ENCODE assay signal across 11 cellular contexts in the genomic region with DNA sequence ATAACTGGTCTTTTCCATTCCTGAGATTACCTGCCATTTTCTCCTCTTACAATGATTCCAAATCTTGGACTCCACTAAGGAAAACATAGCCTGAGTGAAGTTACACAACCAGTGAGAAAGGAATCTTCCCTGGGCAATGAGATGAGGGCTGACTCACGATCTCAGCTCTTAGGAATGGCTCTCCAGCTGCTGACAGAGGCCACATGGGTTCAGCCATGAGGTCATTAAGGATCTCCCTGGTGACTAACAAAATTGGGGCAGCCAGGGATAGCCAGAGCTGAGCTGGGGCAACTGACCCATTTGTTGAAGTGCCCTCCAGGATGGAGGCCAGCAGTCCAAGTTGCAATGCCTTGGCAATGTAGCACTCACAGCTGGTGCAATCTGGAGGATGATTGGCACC.
DNase-seq lines count a peak whose midpoint lies in the region; ATAC-seq and TF ChIP-seq lines count a peak whose summit lies in the region.
"Had no signal": no experiment of that assay in that cellular context is flagged by ENCODE, and none has a peak within 500 bp of the region (broad histone marks: within the 10 kb centered on the region; RNA-seq: fewer than 3 reads in every experiment).

No MANE protein-coding gene starts in this region.

- no peak for TF ChIP-seq POLR2A in stomach (IDR thresholded peaks at IDR 0.05)

- TF ChIP-seq EP300 in stomach (IDR thresholded peaks at IDR 0.05), result no peak

- no peak overlapping the region for H3K27ac ChIP-seq in HEK293 (ENCODE audit: extremely low read depth, low read depth, low read length)
- peak overlapping the region in 1 of 5 donors; percentile 25 for H3K27ac ChIP-seq in stomach

- H3K4me1 ChIP-seq in HEK293 (ENCODE audit: control insufficient read depth, insufficient read depth, low read length) (no peaks in the 10 kb centered on the region), stomach (no peaks in the 10 kb centered on the region)

- ATAC-seq in HG03469 (IDR thresholded peaks at IDR 0.05; ENCODE audit: unreplicated experiment), result no peak
- ATAC-seq: activated CD8-positive, alpha-beta T cell treated with anti-CD3 and anti-CD28 coated beads for 36 hours had no signal

- no peaks in the 10 kb centered on the region for H3K9me3 ChIP-seq in HEK293 (ENCODE audit: control insufficient read depth, insufficient read depth, low read depth, low read length)
- peaks cover 0 to 11% (median 5%) of the 10 kb centered on the region in 4 donors for H3K9me3 ChIP-seq in stomach

- 26 to 47% (median 30%) methylated on average over 1 of the region's 1 CpG for WGBS in stomach, 5 donors

- H3K4me3 ChIP-seq in HEK293 (ENCODE audit: low read depth, low read length) (no peak overlapping the region), stomach (no peak overlapping the region)

- H3K4me1 Mint-ChIP-seq in activated CD4-positive, alpha-beta T cell treated with anti-CD3 and anti-CD28 coated beads, Interleukin-2, amount 10 ng/mL, durations not matched to agents 7 days and 5 days, result peaks cover under 1% of the 10 kb centered on the region

- POLR2A ChIA-PET in HEK293 (lab: Yijun Ruan, JAX), result no interaction called here
- POLR2A ChIA-PET in activated CD4-positive, alpha-beta T cell treated with anti-CD3 and anti-CD28 coated beads, Interleukin-2, amount 10 ng/mL, durations not matched to agents 7 days and 5 days (lab: Charles Lee), result no interaction called here

- H3K27me3 Mint-ChIP-seq in activated CD4-positive, alpha-beta T cell treated with anti-CD3 and anti-CD28 coated beads, Interleukin-2, amount 10 ng/mL, durations not matched to agents 7 days and 5 days, result no peaks in the 10 kb centered on the region

- H3K9me3 Mint-ChIP-seq in activated CD4-positive, alpha-beta T cell treated with anti-CD3 and anti-CD28 coated beads, Interleukin-2, amount 10 ng/mL, durations not matched to agents 7 days and 5 days, result peaks cover 5% of the 10 kb centered on the region

- no peaks in the 10 kb centered on the region for H3K36me3 Mint-ChIP-seq in activated CD4-positive, alpha-beta T cell treated with anti-CD3 and anti-CD28 coated beads, Interleukin-2, amount 10 ng/mL, durations not matched to agents 7 days and 5 days (ENCODE audit: low read depth)

- TF ChIP-seq CTCF in HEK293 (tag by site-specific recombination; IDR thresholded peaks at IDR 0.05) (no peak), stomach (IDR thresholded peaks at IDR 0.05) (no peak)

- no peak overlapping the region for H3K4me3 Mint-ChIP-seq in activated CD4-positive, alpha-beta T cell treated with anti-CD3 and anti-CD28 coated beads, Interleukin-2, amount 10 ng/mL, durations not matched to agents 7 days and 5 days
- H3K4me3 Mint-ChIP-seq: activated CD8-positive, alpha-beta T cell treated with anti-CD3 and anti-CD28 coated beads for 36 hours had no signal

- DNase-seq in astrocyte of the hippocampus (ENCODE audit: low read depth, low spot score), result peak; percentile 92
- DNase-seq in hepatic stellate cell (ENCODE audit: low spot score), result peak; percentile 92
- peak; percentile 98 for DNase-seq in stromal cell of bone marrow (ENCODE audit: low read depth)
- DNase-seq in activated CD4-positive, alpha-beta T cell treated with anti-CD3 and anti-CD28 coated beads, Interleukin-2, amount 10 ng/mL, durations not matched to agents 7 days and 5 days, result no peak
- DNase-seq in stomach, result no peak
- DNase-seq in NOMO-1 treated with dmso at 0.1 percent for 144 hours (lab: John Stamatoyannopoulos, UW; ENCODE audit: unreplicated experiment), result no peak
- DNase-seq: activated CD8-positive, alpha-beta T cell treated with anti-CD3 and anti-CD28 coated beads for 36 hours; NCI-H2081; stimulated activated naive CD4-positive, alpha-beta T cell had no signal

- CTCF ChIA-PET in HEK293 (lab: Yijun Ruan, JAX), result interaction anchor here (1.0 kb wide), 1 partner anchor 62 kb away, joined by 3 read pairs; no protein-coding TSS in a partner anchor
- CTCF ChIA-PET in activated CD4-positive, alpha-beta T cell treated with anti-CD3 and anti-CD28 coated beads, Interleukin-2, amount 10 ng/mL, durations not matched to agents 7 days and 5 days (lab: Charles Lee), result interaction anchor here (0.5 kb wide), 1 partner anchor 8 kb away, joined by 3 read pairs; no protein-coding TSS in a partner anchor

- intact Hi-C loops in stomach (cut with DNase I; ENCODE audit: low total_unique reads), result no loop called here

- no peaks in the 10 kb centered on the region for H3K27me3 ChIP-seq in stomach

- no peak overlapping the region for H3K27ac Mint-ChIP-seq in activated CD4-positive, alpha-beta T cell treated with anti-CD3 and anti-CD28 coated beads, Interleukin-2, amount 10 ng/mL, durations not matched to agents 7 days and 5 days
- H3K27ac Mint-ChIP-seq: activated CD8-positive, alpha-beta T cell treated with anti-CD3 and anti-CD28 coated beads for 36 hours had no signal

- no peaks in the 10 kb centered on the region for H3K36me3 ChIP-seq in HEK293 (ENCODE audit: control insufficient read depth in 2 of 2, insufficient read depth in 1 of 2, low read length in 2 of 2)
- H3K36me3 ChIP-seq in stomach, result no peaks in the 10 kb centered on the region

TF ChIP-seq in HEK293, 187 proteins besides CTCF, POLR2A, EP300 and RAD21 (continues in another document):
- TF ChIP-seq GLIS2 (tag by site-specific recombination; IDR thresholded peaks at IDR 0.05) (peak; percentile 22; the same call in 1 of the 2 replicates), PRDM1 (tag by site-specific recombination; IDR thresholded peaks at IDR 0.05) (peak; percentile 39; the same call in 1 of the 2 replicates), ZBTB21 (tag by site-specific recombination; IDR thresholded peaks at IDR 0.05) (peak; percentile 65), ZNF791 (tag by site-specific recombination; IDR thresholded peaks at IDR 0.05) (no peak), ZSCAN30 (tag by site-specific recombination; IDR thresholded peaks at IDR 0.05) (no peak), SETDB1 (IDR thresholded peaks at IDR 0.05; ENCODE audit: insufficient read length, low read length) (no peak), ZNF548 (tag by site-specific recombination; IDR thresholded peaks at IDR 0.05) (no peak)
- TF ChIP-seq, protein P1, sequence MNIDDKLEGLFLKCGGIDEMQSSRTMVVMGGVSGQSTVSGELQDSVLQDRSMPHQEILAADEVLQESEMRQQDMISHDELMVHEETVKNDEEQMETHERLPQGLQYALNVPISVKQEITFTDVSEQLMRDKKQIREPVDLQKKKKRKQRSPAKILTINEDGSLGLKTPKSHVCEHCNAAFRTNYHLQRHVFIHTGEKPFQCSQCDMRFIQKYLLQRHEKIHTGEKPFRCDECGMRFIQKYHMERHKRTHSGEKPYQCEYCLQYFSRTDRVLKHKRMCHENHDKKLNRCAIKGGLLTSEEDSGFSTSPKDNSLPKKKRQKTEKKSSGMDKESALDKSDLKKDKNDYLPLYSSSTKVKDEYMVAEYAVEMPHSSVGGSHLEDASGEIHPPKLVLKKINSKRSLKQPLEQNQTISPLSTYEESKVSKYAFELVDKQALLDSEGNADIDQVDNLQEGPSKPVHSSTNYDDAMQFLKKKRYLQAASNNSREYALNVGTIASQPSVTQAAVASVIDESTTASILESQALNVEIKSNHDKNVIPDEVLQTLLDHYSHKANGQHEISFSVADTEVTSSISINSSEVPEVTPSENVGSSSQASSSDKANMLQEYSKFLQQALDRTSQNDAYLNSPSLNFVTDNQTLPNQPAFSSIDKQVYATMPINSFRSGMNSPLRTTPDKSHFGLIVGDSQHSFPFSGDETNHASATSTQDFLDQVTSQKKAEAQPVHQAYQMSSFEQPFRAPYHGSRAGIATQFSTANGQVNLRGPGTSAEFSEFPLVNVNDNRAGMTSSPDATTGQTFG (tag by site-specific recombination; IDR thresholded peaks at IDR 0.05; ENCODE audit: borderline replicate concordance), result no peak
- TF ChIP-seq, protein P2, sequence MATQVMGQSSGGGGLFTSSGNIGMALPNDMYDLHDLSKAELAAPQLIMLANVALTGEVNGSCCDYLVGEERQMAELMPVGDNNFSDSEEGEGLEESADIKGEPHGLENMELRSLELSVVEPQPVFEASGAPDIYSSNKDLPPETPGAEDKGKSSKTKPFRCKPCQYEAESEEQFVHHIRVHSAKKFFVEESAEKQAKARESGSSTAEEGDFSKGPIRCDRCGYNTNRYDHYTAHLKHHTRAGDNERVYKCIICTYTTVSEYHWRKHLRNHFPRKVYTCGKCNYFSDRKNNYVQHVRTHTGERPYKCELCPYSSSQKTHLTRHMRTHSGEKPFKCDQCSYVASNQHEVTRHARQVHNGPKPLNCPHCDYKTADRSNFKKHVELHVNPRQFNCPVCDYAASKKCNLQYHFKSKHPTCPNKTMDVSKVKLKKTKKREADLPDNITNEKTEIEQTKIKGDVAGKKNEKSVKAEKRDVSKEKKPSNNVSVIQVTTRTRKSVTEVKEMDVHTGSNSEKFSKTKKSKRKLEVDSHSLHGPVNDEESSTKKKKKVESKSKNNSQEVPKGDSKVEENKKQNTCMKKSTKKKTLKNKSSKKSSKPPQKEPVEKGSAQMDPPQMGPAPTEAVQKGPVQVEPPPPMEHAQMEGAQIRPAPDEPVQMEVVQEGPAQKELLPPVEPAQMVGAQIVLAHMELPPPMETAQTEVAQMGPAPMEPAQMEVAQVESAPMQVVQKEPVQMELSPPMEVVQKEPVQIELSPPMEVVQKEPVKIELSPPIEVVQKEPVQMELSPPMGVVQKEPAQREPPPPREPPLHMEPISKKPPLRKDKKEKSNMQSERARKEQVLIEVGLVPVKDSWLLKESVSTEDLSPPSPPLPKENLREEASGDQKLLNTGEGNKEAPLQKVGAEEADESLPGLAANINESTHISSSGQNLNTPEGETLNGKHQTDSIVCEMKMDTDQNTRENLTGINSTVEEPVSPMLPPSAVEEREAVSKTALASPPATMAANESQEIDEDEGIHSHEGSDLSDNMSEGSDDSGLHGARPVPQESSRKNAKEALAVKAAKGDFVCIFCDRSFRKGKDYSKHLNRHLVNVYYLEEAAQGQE (tag by site-specific recombination; IDR thresholded peaks at IDR 0.05), result no peak
- TF ChIP-seq, protein P3, sequence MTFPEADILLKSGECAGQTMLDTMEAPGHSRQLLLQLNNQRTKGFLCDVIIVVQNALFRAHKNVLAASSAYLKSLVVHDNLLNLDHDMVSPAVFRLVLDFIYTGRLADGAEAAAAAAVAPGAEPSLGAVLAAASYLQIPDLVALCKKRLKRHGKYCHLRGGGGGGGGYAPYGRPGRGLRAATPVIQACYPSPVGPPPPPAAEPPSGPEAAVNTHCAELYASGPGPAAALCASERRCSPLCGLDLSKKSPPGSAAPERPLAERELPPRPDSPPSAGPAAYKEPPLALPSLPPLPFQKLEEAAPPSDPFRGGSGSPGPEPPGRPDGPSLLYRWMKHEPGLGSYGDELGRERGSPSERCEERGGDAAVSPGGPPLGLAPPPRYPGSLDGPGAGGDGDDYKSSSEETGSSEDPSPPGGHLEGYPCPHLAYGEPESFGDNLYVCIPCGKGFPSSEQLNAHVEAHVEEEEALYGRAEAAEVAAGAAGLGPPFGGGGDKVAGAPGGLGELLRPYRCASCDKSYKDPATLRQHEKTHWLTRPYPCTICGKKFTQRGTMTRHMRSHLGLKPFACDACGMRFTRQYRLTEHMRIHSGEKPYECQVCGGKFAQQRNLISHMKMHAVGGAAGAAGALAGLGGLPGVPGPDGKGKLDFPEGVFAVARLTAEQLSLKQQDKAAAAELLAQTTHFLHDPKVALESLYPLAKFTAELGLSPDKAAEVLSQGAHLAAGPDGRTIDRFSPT (tag by site-specific recombination; IDR thresholded peaks at IDR 0.05), result peak; percentile 48; the same call in 1 of the 2 replicates

Comparison
In these comparisons a context has a peak if more than half of its experiments do, and no peak if none do; other contexts are left out.
1. DNase-seq: peak in astrocyte of the hippocampus (single experiment), hepatic stellate cell (single experiment) and stromal cell of bone marrow (single experiment); none in activated CD4-positive, alpha-beta T cell treated with anti-CD3 and anti-CD28 coated beads, Interleukin-2, amount 10 ng/mL, durations not matched to agents 7 days and 5 days (single experiment), stomach (single experiment) and NOMO-1 treated with dmso at 0.1 percent for 144 hours (single experiment).